In the genomic region with DNA sequence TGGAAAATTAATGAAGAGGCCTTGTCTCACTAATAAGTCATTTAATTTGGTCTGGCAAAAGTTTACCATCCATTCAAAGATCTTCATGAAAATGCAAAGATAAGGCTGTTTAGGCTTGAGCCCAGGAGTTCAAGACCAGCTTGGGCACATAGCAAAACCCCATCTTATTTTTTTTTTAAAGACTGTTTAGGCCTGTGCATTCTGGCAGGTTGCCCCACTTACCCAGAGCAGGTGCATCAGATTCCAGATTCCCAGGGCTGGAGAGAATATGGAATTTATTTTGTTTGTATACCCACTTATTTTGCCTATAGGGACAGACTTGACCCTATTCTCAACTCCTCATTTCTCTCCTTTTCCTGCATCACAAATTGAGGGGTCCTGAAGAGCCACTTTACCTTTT, we compare ENCODE assay signal across 12 cellular contexts. TPM values are rescaled to one million over a fixed set of nuclear protein-coding genes. Genes with fewer than 3 reads are reported as not detected.
DNase-seq lines count a peak whose midpoint lies in the region; ATAC-seq and TF ChIP-seq lines count a peak whose summit lies in the region.
"Had no signal": no experiment of that assay in that cellular context is flagged by ENCODE, and none has a peak within 500 bp of the region (broad histone marks: within the 10 kb centered on the region; RNA-seq: fewer than 3 reads in every experiment).

No MANE protein-coding gene starts in this region.

- H3K4me1 ChIP-seq in left lung: peaks cover 34 to 87% of the 10 kb centered on the region in 2 donors

- peak overlapping the region; percentile 98 to 99 for H3K27ac ChIP-seq in left lung

- H3K36me3 ChIP-seq in left lung: peaks cover 0 to 34% of the 10 kb centered on the region in 2 donors

- POLR2A ChIA-PET in activated CD4-positive, alpha-beta memory T cell treated with anti-CD3 and anti-CD28 coated beads for 36 hours (lab: Charles Lee): interaction anchor here (1.2 kb wide), 1 partner anchor 25 kb away, joined by 3 read pairs; no protein-coding TSS in a partner anchor

- TF ChIP-seq CTCF in left lung (IDR thresholded peaks at IDR 0.05): no peak

- H3K27me3 ChIP-seq in left lung: no peaks in the 10 kb centered on the region
- H3K27me3 ChIP-seq: SJSA1 had no signal

- H3K9me3 ChIP-seq in left lung: no peaks in the 10 kb centered on the region
- H3K9me3 ChIP-seq: SJSA1 had no signal

- peak overlapping the region in 2 of 4 donors; percentile 84 for H3K4me3 Mint-ChIP-seq in IgD-negative memory B cell
- H3K4me3 Mint-ChIP-seq in activated CD4-positive, alpha-beta memory T cell treated with anti-CD3 and anti-CD28 coated beads for 36 hours: no peak overlapping the region
- H3K4me3 Mint-ChIP-seq in stimulated activated memory B cell treated with anti-CD40 and anti-IgM and Interleukin-4, amounts not matched to agents 10 μg/mL and 1 μg/mL and 100 μg/mL, for 72 hours: peak overlapping the region; percentile 61

- peaks cover 26 to 60% (median 40%) of the 10 kb centered on the region in 3 donors for H3K4me1 Mint-ChIP-seq in IgD-negative memory B cell
- H3K4me1 Mint-ChIP-seq in activated CD4-positive, alpha-beta memory T cell treated with anti-CD3 and anti-CD28 coated beads for 36 hours (ENCODE audit: low read depth): peaks cover 69% of the 10 kb centered on the region
- peaks cover 74% of the 10 kb centered on the region for H3K4me1 Mint-ChIP-seq in stimulated activated memory B cell treated with anti-CD40 and anti-IgM and Interleukin-4, amounts not matched to agents 10 μg/mL and 1 μg/mL and 100 μg/mL, for 72 hours

- ATAC-seq in left lung (no peak), GM21360 (IDR thresholded peaks at IDR 0.05; ENCODE audit: unreplicated experiment) (no peak), GM21367 (IDR thresholded peaks at IDR 0.05; ENCODE audit: unreplicated experiment) (no peak)
- ATAC-seq in stimulated activated memory B cell treated with anti-CD40 and anti-IgM and Interleukin-4, amounts not matched to agents 10 μg/mL and 1 μg/mL and 100 μg/mL, for 72 hours: no peak

- no peak for DNase-seq in activated CD4-positive, alpha-beta memory T cell treated with anti-CD3 and anti-CD28 coated beads for 36 hours
- no peak for DNase-seq in left lung
- no peak for DNase-seq in CD1c-positive myeloid dendritic cell (ENCODE audit: extremely low spot score)
- no peak for DNase-seq in KBM-7
- DNase-seq: activated CD4-positive, alpha-beta T cell treated with anti-CD3 and anti-CD28 coated beads, Interleukin-2, amount 50 U/mL, for 48 hours; NCI-H2081 had no signal

- no peaks in the 10 kb centered on the region for H3K9me3 Mint-ChIP-seq in IgD-negative memory B cell
- H3K9me3 Mint-ChIP-seq in activated CD4-positive, alpha-beta memory T cell treated with anti-CD3 and anti-CD28 coated beads for 36 hours: no peaks in the 10 kb centered on the region
- peaks cover 3% of the 10 kb centered on the region for H3K9me3 Mint-ChIP-seq in stimulated activated memory B cell treated with anti-CD40 and anti-IgM and Interleukin-4, amounts not matched to agents 10 μg/mL and 1 μg/mL and 100 μg/mL, for 72 hours
- H3K9me3 Mint-ChIP-seq: nephron had no signal

- H3K4me3 ChIP-seq in left lung: no peak overlapping the region
- H3K4me3 ChIP-seq: SJSA1 had no signal

- intact Hi-C loops in activated CD4-positive, alpha-beta memory T cell treated with anti-CD3 and anti-CD28 coated beads for 36 hours (cut with micrococcal nuclease): loop anchor here (5.0 kb wide), 1 partner anchor 101 kb away; no protein-coding TSS in a partner anchor
- intact Hi-C loops in left lung (cut with DNase I): no loop called here

- H3K27ac Mint-ChIP-seq in IgD-negative memory B cell: peak overlapping the region; percentile 55 to 96 (median 91)
- H3K27ac Mint-ChIP-seq in activated CD4-positive, alpha-beta memory T cell treated with anti-CD3 and anti-CD28 coated beads for 36 hours: peak overlapping the region; percentile 70
- peak overlapping the region; percentile 82 for H3K27ac Mint-ChIP-seq in stimulated activated memory B cell treated with anti-CD40 and anti-IgM and Interleukin-4, amounts not matched to agents 10 μg/mL and 1 μg/mL and 100 μg/mL, for 72 hours

- in situ Hi-C loops in KBM-7 (cut with MboI; ENCODE audit: low pct_unique_long_range_greater_than_20kb, low sequenced_read_pairs): loop anchor here (25.0 kb wide), 1 partner anchor 221 kb away; no protein-coding TSS in a partner anchor

- no peaks in the 10 kb centered on the region for H3K27me3 Mint-ChIP-seq in IgD-negative memory B cell
- no peaks in the 10 kb centered on the region for H3K27me3 Mint-ChIP-seq in activated CD4-positive, alpha-beta memory T cell treated with anti-CD3 and anti-CD28 coated beads for 36 hours
- H3K27me3 Mint-ChIP-seq in stimulated activated memory B cell treated with anti-CD40 and anti-IgM and Interleukin-4, amounts not matched to agents 10 μg/mL and 1 μg/mL and 100 μg/mL, for 72 hours: no peaks in the 10 kb centered on the region

- peaks cover 6% of the 10 kb centered on the region for H3K36me3 Mint-ChIP-seq in IgD-negative memory B cell
- peaks cover 41% of the 10 kb centered on the region for H3K36me3 Mint-ChIP-seq in activated CD4-positive, alpha-beta memory T cell treated with anti-CD3 and anti-CD28 coated beads for 36 hours
- H3K36me3 Mint-ChIP-seq in stimulated activated memory B cell treated with anti-CD40 and anti-IgM and Interleukin-4, amounts not matched to agents 10 μg/mL and 1 μg/mL and 100 μg/mL, for 72 hours: peaks cover 47% of the 10 kb centered on the region

- CTCF ChIA-PET in activated CD4-positive, alpha-beta memory T cell treated with anti-CD3 and anti-CD28 coated beads for 36 hours (lab: Charles Lee): interaction anchor here (0.8 to 1.2 kb wide), 3 partner anchors 11 to 349 kb away, joined by 3 read pairs; no protein-coding TSS in a partner anchor

RNA-seq across cellular contexts. Expression of gene FOXO3, which starts 5.7 kb away (rescaled TPM):
- 15.5 TPM for polyA plus RNA-seq in IgD-negative memory B cell
- total RNA-seq in activated CD4-positive, alpha-beta memory T cell treated with anti-CD3 and anti-CD28 coated beads for 36 hours: 1 to 10 TPM; 5.4 to 6.5 TPM
- 10 to 100 TPM; 50.0 to 53.9 TPM for total RNA-seq in left lung

Comparison
In these comparisons a context has a peak if more than half of its experiments do, and no peak if none do; other contexts are left out.
1. RNA of gene FOXO3, which starts 5.7 kb away (total RNA-seq): 50.0 to 53.9 TPM in left lung; 5.4 to 6.5 TPM in activated CD4-positive, alpha-beta memory T cell treated with anti-CD3 and anti-CD28 coated beads for 36 hours; every median in the first group is over 4 times any median in the second.
2. Peak in every context shown above with its lines, with median percentiles within 50 percentile points of each other: H3K27ac Mint-ChIP-seq.